In the genomic region with DNA sequence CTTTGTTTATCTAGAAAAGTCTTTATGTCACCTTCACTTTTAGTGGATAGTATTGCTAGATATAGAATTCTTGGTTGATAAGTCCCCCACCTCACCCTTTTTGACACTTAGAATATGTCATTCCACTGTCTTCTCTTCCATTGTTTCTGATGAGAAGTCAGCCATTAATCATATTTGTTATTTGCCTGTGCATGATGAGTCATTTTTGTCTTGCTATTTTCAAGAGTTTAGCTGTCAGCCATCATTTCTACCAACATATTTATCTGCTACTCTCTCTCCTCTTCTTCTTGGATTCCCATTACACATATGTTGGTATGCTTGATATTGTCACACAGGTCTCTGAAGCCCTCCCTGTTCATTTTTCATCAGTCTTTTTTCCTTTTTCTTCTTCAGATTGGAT, we compare ENCODE assay signal across 27 cellular contexts.
"Had no signal": no experiment of that assay in that cellular context is flagged by ENCODE, and none has a peak within 500 bp of the region (broad histone marks: within the 10 kb centered on the region; RNA-seq: fewer than 3 reads in every experiment).

No MANE protein-coding gene starts in this region.

- H3K4me2 ChIP-seq: neural progenitor cell, smooth muscle cell had no signal

- H2AFZ ChIP-seq: neural progenitor cell, parathyroid adenoma had no signal

- H3K4me1 ChIP-seq: adrenal gland, parathyroid adenoma, thyroid gland, upper lobe of right lung had no signal

- H3K36me3 ChIP-seq: adrenal gland, gastrocnemius medialis, left ventricle myocardium inferior, neural progenitor cell, stomach, thyroid gland, upper lobe of right lung had no signal

- H3K9me3 ChIP-seq: adrenal gland, gastrocnemius medialis, psoas muscle, thyroid gland, upper lobe of right lung had no signal

- H3K9ac ChIP-seq: neural progenitor cell, parathyroid adenoma had no signal

- DNase-seq: activated CD4-positive, alpha-beta T cell treated with anti-CD3 and anti-CD28 coated beads for 48 hours; activated CD4-positive, alpha-beta T cell treated with anti-CD3 and anti-CD28 coated beads, Interleukin-2, amount 50 U/mL, for 48 hours; activated CD8-positive, alpha-beta memory T cell treated with anti-CD3 and anti-CD28 coated beads for 24 hours; activated effector memory CD4-positive, alpha-beta T cell treated with Interleukin-2 at 50 U/mL for 16 hours; activated naive CD4-positive, alpha-beta T cell treated with Interleukin-2 at 50 U/mL for 16 hours; adrenal gland; central memory CD4-positive, alpha-beta T cell; gastrocnemius medialis; glutamatergic neuron; left ventricle myocardium inferior; natural killer cell; occipital lobe; psoas muscle; stimulated activated CD4-positive, alpha-beta T cell treated with anti-CD3 and anti-CD28 coated beads, Interleukin-1b, Interleukin-23, amount 100 ng/mL, for 48 hours; stimulated activated CD4-positive, alpha-beta T cell treated with anti-CD3 and anti-CD28 coated beads, Interleukin-4, amount 100 ng/mL, for 4 hours; stimulated activated CD8-positive, alpha-beta memory T cell treated with anti-CD3 and anti-CD28 coated beads, Interleukin-4, amount 100 ng/mL, for 48 hours; stomach; thyroid gland; upper lobe of right lung had no signal

- H3K79me2 ChIP-seq: parathyroid adenoma had no signal

- ATAC-seq: activated CD4-positive, CD25-positive, alpha-beta regulatory T cell treated with anti-CD3 and anti-CD28 coated beads, Interleukin-2, amount 50 U/mL, for 24 hours; gastrocnemius medialis; natural killer cell; psoas muscle; stimulated activated memory B cell treated with anti-CD40 and anti-IgM and Interleukin-4, amounts not matched to agents 10 μg/mL and 1 μg/mL and 100 μg/mL, for 72 hours; upper lobe of right lung had no signal

- H3K4me3 ChIP-seq: adrenal gland, gastrocnemius medialis, left ventricle myocardium inferior, lung, neural progenitor cell, psoas muscle, smooth muscle cell, stomach, thyroid gland, upper lobe of right lung had no signal

- H3K27me3 ChIP-seq: adrenal gland, gastrocnemius medialis, neural progenitor cell, stomach, thyroid gland, upper lobe of right lung had no signal

- FAIRE-seq: astrocyte had no signal

- H3K27ac ChIP-seq: adrenal gland, gastrocnemius medialis, left ventricle myocardium inferior, neural progenitor cell, parathyroid adenoma, psoas muscle, stomach, thyroid gland, upper lobe of right lung, VCaP had no signal
